Comparison of ENCODE assay signal across 8 cellular contexts in genomic region chr5:42993516-42994284, GRCh38. TPM values are rescaled to one million over a fixed set of nuclear protein-coding genes. Genes with fewer than 3 reads are reported as not detected.
DNase-seq lines count a peak whose midpoint lies in the region; ATAC-seq and TF ChIP-seq lines count a peak whose summit lies in the region.

No MANE protein-coding gene starts in this region.

- peaks cover 0 to 1% (median 0%) of the 10 kb centered on the region in 11 experiments; a peak in 2 of 22 replicates for H3K27me3 ChIP-seq in BLaER1 treated with 17β-estradiol and CSF1 and Interleukin-3, amounts not matched to agents 10 nM and 100 nM
- H3K27me3 ChIP-seq in mesenchymal stem cell (ENCODE audit: control insufficient read depth in 1 of 2, insufficient read depth in 1 of 2, low read length in 2 of 2), result no peaks in the 10 kb centered on the region
- H3K27me3 ChIP-seq in suprapubic skin, result peaks cover 76% of the 10 kb centered on the region

- H3K23ac ChIP-seq in mesenchymal stem cell (ENCODE audit: low read length in 2 of 2), result no peak overlapping the region

- no peak overlapping the region for H2AK5ac ChIP-seq in mesenchymal stem cell (ENCODE audit: low read length, severe bottlenecking)

- peak overlapping the region; percentile 43 for H2BK120ac ChIP-seq in mesenchymal stem cell (ENCODE audit: low read depth, low read length)

- H3K9me3 ChIP-seq in BLaER1 treated with 17β-estradiol and CSF1 and Interleukin-3, amounts not matched to agents 10 nM and 100 nM (replicated peaks in 1 of 11), result peaks cover 0 to 20% (median 15%) of the 10 kb centered on the region in 11 experiments; a peak in 19 of 22 replicates
- H3K9me3 ChIP-seq in mesenchymal stem cell (ENCODE audit: control insufficient read depth, low read length) (peaks cover 5% of the 10 kb centered on the region), suprapubic skin (no peaks in the 10 kb centered on the region)

- H2BK12ac ChIP-seq in mesenchymal stem cell (ENCODE audit: low read length in 2 of 2), result peak overlapping the region in 1 of 2 experiments; percentile 42

- DNase-seq in HFF-Myc (ENCODE audit: extremely low read depth, low read depth) (no peak), mesenchymal stem cell (peak; percentile 63), suprapubic skin (ENCODE audit: low spot score in 2 of 2) (no peak), NCI-H524 treated with DMSO at 0.1 percent for 48 hours (lab: John Stamatoyannopoulos, UW) (no peak)
- DNase-seq in T-helper 2 cell treated with Interferon-gamma antibody and Interleukin-4, amounts not matched to agents 5 μg/mL and 100 μg/mL, for 36 hours (ENCODE audit: low spot score), result peak; percentile 53
- peak; percentile 51 to 62 for DNase-seq in central memory CD8-positive, alpha-beta T cell (ENCODE audit: low spot score in 2 of 2)

- H2AFZ ChIP-seq in mesenchymal stem cell (ENCODE audit: low read depth, low read length), result no peak overlapping the region

- H4K8ac ChIP-seq in mesenchymal stem cell (ENCODE audit: low read length), result no peak overlapping the region

- H4K91ac ChIP-seq in mesenchymal stem cell (ENCODE audit: low read length), result no peak overlapping the region

- no peak for TF ChIP-seq EP300 in suprapubic skin (IDR thresholded peaks at IDR 0.05)

- peaks cover 30% of the 10 kb centered on the region for H3K4me1 Mint-ChIP-seq in T-helper 2 cell treated with Interferon-gamma antibody and Interleukin-4, amounts not matched to agents 5 μg/mL and 100 μg/mL, for 36 hours (ENCODE audit: low read depth)
- peaks cover 44% of the 10 kb centered on the region for H3K4me1 Mint-ChIP-seq in central memory CD8-positive, alpha-beta T cell

- peak overlapping the region; percentile 85 to 99 (median 96) for H3K4me2 ChIP-seq in BLaER1 treated with 17β-estradiol and CSF1 and Interleukin-3, amounts not matched to agents 10 nM and 100 nM
- H3K4me2 ChIP-seq in mesenchymal stem cell (ENCODE audit: low read length, poor library complexity, severe bottlenecking), result no peak overlapping the region

- H3K18ac ChIP-seq in mesenchymal stem cell (ENCODE audit: low read depth in 1 of 2, low read length in 2 of 2), result peak overlapping the region; percentile 16 to 45

- H3K27ac Mint-ChIP-seq in T-helper 2 cell treated with Interferon-gamma antibody and Interleukin-4, amounts not matched to agents 5 μg/mL and 100 μg/mL, for 36 hours, result peak overlapping the region; percentile 98
- H3K27ac Mint-ChIP-seq in central memory CD8-positive, alpha-beta T cell (ENCODE audit: low read depth), result peak overlapping the region; percentile 99

- no peak overlapping the region for H2BK5ac ChIP-seq in mesenchymal stem cell (ENCODE audit: low read depth, low read length, poor library complexity, severe bottlenecking)

- peaks cover 6% of the 10 kb centered on the region for H3K79me1 ChIP-seq in mesenchymal stem cell (replicated peaks; ENCODE audit: low read length, poor library complexity, severe bottlenecking)

- H3K4me3 Mint-ChIP-seq in T-helper 2 cell treated with Interferon-gamma antibody and Interleukin-4, amounts not matched to agents 5 μg/mL and 100 μg/mL, for 36 hours, result peak overlapping the region; percentile 95
- H3K4me3 Mint-ChIP-seq in central memory CD8-positive, alpha-beta T cell, result peak overlapping the region; percentile 93

- H3K9me3 Mint-ChIP-seq in T-helper 2 cell treated with Interferon-gamma antibody and Interleukin-4, amounts not matched to agents 5 μg/mL and 100 μg/mL, for 36 hours, result peaks cover 2% of the 10 kb centered on the region
- H3K9me3 Mint-ChIP-seq in central memory CD8-positive, alpha-beta T cell, result no peaks in the 10 kb centered on the region

- peak overlapping the region; percentile 97 to 100 (median 99) for H3K9ac ChIP-seq in BLaER1 treated with 17β-estradiol and CSF1 and Interleukin-3, amounts not matched to agents 10 nM and 100 nM
- peak overlapping the region; percentile 98 for H3K9ac ChIP-seq in mesenchymal stem cell (ENCODE audit: low read length)

- 73% methylated on average over 33 of the region's 34 CpGs for WGBS in mesenchymal stem cell
- 26% methylated on average over 34 of the region's 34 CpGs for WGBS in suprapubic skin

- TF ChIP-seq CTCF in HFF-Myc (IDR thresholded peaks at IDR 0.05; ENCODE audit: low read depth, low read length, missing control alignments), result no peak
- no peak for TF ChIP-seq CTCF in suprapubic skin (IDR thresholded peaks at IDR 0.05)

- no peaks in the 10 kb centered on the region for H4K20me1 ChIP-seq in BLaER1 treated with 17β-estradiol and CSF1 and Interleukin-3, amounts not matched to agents 10 nM and 100 nM

- peaks cover 30 to 45% (median 37%) of the 10 kb centered on the region in 10 experiments for H3K4me1 ChIP-seq in BLaER1 treated with 17β-estradiol and CSF1 and Interleukin-3, amounts not matched to agents 10 nM and 100 nM
- H3K4me1 ChIP-seq in mesenchymal stem cell (ENCODE audit: control insufficient read depth, insufficient read depth, low read depth, low read length) (peaks cover 10% of the 10 kb centered on the region), suprapubic skin (no peaks in the 10 kb centered on the region)

- no peak overlapping the region for H3K14ac ChIP-seq in mesenchymal stem cell (ENCODE audit: low read length in 2 of 2)

- H3K27me3 Mint-ChIP-seq in T-helper 2 cell treated with Interferon-gamma antibody and Interleukin-4, amounts not matched to agents 5 μg/mL and 100 μg/mL, for 36 hours (ENCODE audit: low read depth), result no peaks in the 10 kb centered on the region
- no peaks in the 10 kb centered on the region for H3K27me3 Mint-ChIP-seq in central memory CD8-positive, alpha-beta T cell

- peak; percentile 13 for ATAC-seq in central memory CD8-positive, alpha-beta T cell (replicated peaks; ENCODE audit: extremely low read depth, poor library complexity, severe bottlenecking)
- ATAC-seq in GM19467 (IDR thresholded peaks at IDR 0.05; ENCODE audit: unreplicated experiment), result no peak

- TF ChIP-seq POLR2A in suprapubic skin (IDR thresholded peaks at IDR 0.05), result no peak

- peak overlapping the region; percentile 54 to 58 for H3K4ac ChIP-seq in mesenchymal stem cell (ENCODE audit: low read depth in 1 of 2, low read length in 2 of 2)

- peak overlapping the region; percentile 75 to 93 (median 84) for H3K4me3 ChIP-seq in BLaER1 treated with 17β-estradiol and CSF1 and Interleukin-3, amounts not matched to agents 10 nM and 100 nM
- peak overlapping the region; percentile 52 for H3K4me3 ChIP-seq in HFF-Myc (replicated peaks; ENCODE audit: low read depth, low read length)
- peak overlapping the region in 1 of 2 experiments; percentile 86 for H3K4me3 ChIP-seq in mesenchymal stem cell (ENCODE audit: insufficient read depth in 1 of 2, low read depth in 1 of 2, low read length in 2 of 2)
- H3K4me3 ChIP-seq in suprapubic skin, result peak overlapping the region; percentile 58

- peak overlapping the region; percentile 99 to 100 (median 100) for H3K27ac ChIP-seq in BLaER1 treated with 17β-estradiol and CSF1 and Interleukin-3, amounts not matched to agents 10 nM and 100 nM
- H3K27ac ChIP-seq in mesenchymal stem cell (ENCODE audit: low read length, poor library complexity, severe bottlenecking), result peak overlapping the region; percentile 5
- peak overlapping the region; percentile 92 for H3K27ac ChIP-seq in suprapubic skin

- H3K36me3 Mint-ChIP-seq in T-helper 2 cell treated with Interferon-gamma antibody and Interleukin-4, amounts not matched to agents 5 μg/mL and 100 μg/mL, for 36 hours (ENCODE audit: low read depth), result peaks cover 16% of the 10 kb centered on the region
- peaks cover 50% of the 10 kb centered on the region for H3K36me3 Mint-ChIP-seq in central memory CD8-positive, alpha-beta T cell (ENCODE audit: insufficient read depth)

- peaks cover 0 to 21% (median 8%) of the 10 kb centered on the region in 11 experiments; a peak in 10 of 22 replicates for H3K36me3 ChIP-seq in BLaER1 treated with 17β-estradiol and CSF1 and Interleukin-3, amounts not matched to agents 10 nM and 100 nM
- H3K36me3 ChIP-seq in mesenchymal stem cell (ENCODE audit: control insufficient read depth in 1 of 2, insufficient read depth in 2 of 2, low read depth in 1 of 2, low read length in 2 of 2) (peaks cover 0 to 10% of the 10 kb centered on the region in 2 experiments), suprapubic skin (no peaks in the 10 kb centered on the region)

- H2BK15ac ChIP-seq in mesenchymal stem cell (ENCODE audit: low read depth, poor library complexity, severe bottlenecking), result no peak overlapping the region

RNA-seq across cellular contexts. Expression of gene ANXA2R, which starts 46.4 kb away (rescaled TPM):
- 1.8 TPM for polyA plus RNA-seq in mesenchymal stem cell (2013, experiment 1 of 2)
- polyA plus RNA-seq in mesenchymal stem cell (2013, experiment 2 of 2), result 1.8 TPM
- 1 to 10 TPM in 1 of 4 donors, under 1 TPM in 2, not detected in 1; 0.39 to 3.1 (median 0.89) TPM for total RNA-seq in suprapubic skin

Comparison
In these comparisons a context has a peak if more than half of its experiments do, and no peak if none do; other contexts are left out.
1. H3K27ac ChIP-seq: peak in every context shown above with its lines; median percentile 100 in BLaER1 treated with 17β-estradiol and CSF1 and Interleukin-3, amounts not matched to agents 10 nM and 100 nM; 92 in suprapubic skin; 5 in mesenchymal stem cell.
2. DNase-seq: peak in T-helper 2 cell treated with Interferon-gamma antibody and Interleukin-4, amounts not matched to agents 5 μg/mL and 100 μg/mL, for 36 hours (single experiment), central memory CD8-positive, alpha-beta T cell (2 of 2) and mesenchymal stem cell (single experiment); none in HFF-Myc (single experiment), suprapubic skin (0 of 2) and NCI-H524 treated with DMSO at 0.1 percent for 48 hours (single experiment).